Comparison of ENCODE assay signal across 15 cellular contexts in genomic region chr17:57957120-57957850, GRCh38. TPM values are rescaled to one million over a fixed set of nuclear protein-coding genes. Genes with fewer than 3 reads are reported as not detected.
DNase-seq lines count a peak whose midpoint lies in the region; ATAC-seq and TF ChIP-seq lines count a peak whose summit lies in the region.
"Had no signal": no experiment of that assay in that cellular context is flagged by ENCODE, and none has a peak within 500 bp of the region (broad histone marks: within the 10 kb centered on the region; RNA-seq: fewer than 3 reads in every experiment).

No MANE protein-coding gene starts in this region.

- H3K27me3 ChIP-seq in neural progenitor cell: peaks cover 41% of the 10 kb centered on the region

- H3K9me3 Mint-ChIP-seq in activated CD4-positive, alpha-beta T cell treated with anti-CD3 and anti-CD28 coated beads, Interleukin-2, amount 10 ng/mL, durations not matched to agents 24 days and 14 days: no peaks in the 10 kb centered on the region
- no peaks in the 10 kb centered on the region for H3K9me3 Mint-ChIP-seq in dendritic cell treated with granulocyte-macrophage colony-stimulating factor and Interleukin-4, amounts not matched to agents 40 ng/mL and 50 ng/mL, for 4 days
- H3K9me3 Mint-ChIP-seq in neural progenitor cell: no peaks in the 10 kb centered on the region
- H3K9me3 Mint-ChIP-seq: activated naive CD8-positive, alpha-beta T cell treated with anti-CD3 and anti-CD28 coated beads for 36 hours; activated T-cell treated with anti-CD3 and anti-CD28 coated beads, Interleukin-2, amount 50 U/mL, for 24 hours; HFFc6; immature natural killer cell had no signal

- no peaks in the 10 kb centered on the region for H3K9me3 ChIP-seq in neural progenitor cell (ENCODE audit: low read depth)

- peak overlapping the region; percentile 5 for H3K27ac Mint-ChIP-seq in activated CD4-positive, alpha-beta T cell treated with anti-CD3 and anti-CD28 coated beads, Interleukin-2, amount 10 ng/mL, durations not matched to agents 24 days and 14 days
- peak overlapping the region; percentile 41 for H3K27ac Mint-ChIP-seq in dendritic cell treated with granulocyte-macrophage colony-stimulating factor and Interleukin-4, amounts not matched to agents 40 ng/mL and 50 ng/mL, for 4 days
- no peak overlapping the region for H3K27ac Mint-ChIP-seq in neural progenitor cell
- H3K27ac Mint-ChIP-seq: activated naive CD8-positive, alpha-beta T cell treated with anti-CD3 and anti-CD28 coated beads for 36 hours; activated T-cell treated with anti-CD3 and anti-CD28 coated beads, Interleukin-2, amount 50 U/mL, for 24 hours; HFFc6 had no signal

- H3K36me3 ChIP-seq in neural progenitor cell: no peaks in the 10 kb centered on the region

- no peak overlapping the region for H3K27ac ChIP-seq in neural progenitor cell

- TF ChIP-seq CTCF in neural progenitor cell (IDR thresholded peaks at IDR 0.05): no peak

- H3K79me2 ChIP-seq in neural progenitor cell (ENCODE audit: low read depth): no peaks in the 10 kb centered on the region

- no peak for DNase-seq in activated CD4-positive, alpha-beta T cell treated with anti-CD3 and anti-CD28 coated beads, Interleukin-2, amount 10 ng/mL, durations not matched to agents 24 days and 14 days
- DNase-seq in activated CD4-positive, alpha-beta T cell treated with anti-CD3 and anti-CD28 coated beads, Interleukin-2, amount 50 U/mL, for 48 hours: no peak
- DNase-seq in neural progenitor cell (ENCODE audit: low spot score) (no peak), ureter (ENCODE audit: low spot score) (peak; percentile 24)
- DNase-seq in activated CD8-positive, alpha-beta memory T cell treated with anti-CD3 and anti-CD28 coated beads for 24 hours: no peak
- DNase-seq: 8988T; activated CD4-positive, alpha-beta T cell treated with anti-CD3 and anti-CD28 coated beads, Interleukin-2, amount 50 U/mL, for 4 hours; activated naive CD8-positive, alpha-beta T cell treated with anti-CD3 and anti-CD28 coated beads for 36 hours; HFFc6; immature natural killer cell; stimulated activated CD4-positive, alpha-beta T cell treated with anti-CD3 and anti-CD28 coated beads, Interleukin-2, amount 100 ng/mL, for 48 hours had no signal

- H3F3A ChIP-seq in neural progenitor cell (ENCODE audit: low read depth): peaks cover 18% of the 10 kb centered on the region

- H3K9ac ChIP-seq in neural progenitor cell: no peak overlapping the region

- peaks cover 63% of the 10 kb centered on the region for H3K27me3 Mint-ChIP-seq in activated CD4-positive, alpha-beta T cell treated with anti-CD3 and anti-CD28 coated beads, Interleukin-2, amount 10 ng/mL, durations not matched to agents 24 days and 14 days
- H3K27me3 Mint-ChIP-seq in dendritic cell treated with granulocyte-macrophage colony-stimulating factor and Interleukin-4, amounts not matched to agents 40 ng/mL and 50 ng/mL, for 4 days: peaks cover 37% of the 10 kb centered on the region
- peaks cover 8% of the 10 kb centered on the region for H3K27me3 Mint-ChIP-seq in neural progenitor cell (ENCODE audit: insufficient read depth, low read depth)

- no peaks in the 10 kb centered on the region for H3K36me3 Mint-ChIP-seq in activated CD4-positive, alpha-beta T cell treated with anti-CD3 and anti-CD28 coated beads, Interleukin-2, amount 10 ng/mL, durations not matched to agents 24 days and 14 days (ENCODE audit: low read depth)
- peaks cover 18% of the 10 kb centered on the region for H3K36me3 Mint-ChIP-seq in dendritic cell treated with granulocyte-macrophage colony-stimulating factor and Interleukin-4, amounts not matched to agents 40 ng/mL and 50 ng/mL, for 4 days (ENCODE audit: low read depth)
- H3K36me3 Mint-ChIP-seq in neural progenitor cell: peaks cover 7% of the 10 kb centered on the region
- H3K36me3 Mint-ChIP-seq: activated naive CD8-positive, alpha-beta T cell treated with anti-CD3 and anti-CD28 coated beads for 36 hours had no signal

- no peak overlapping the region for H3K4me2 ChIP-seq in neural progenitor cell

- no peak overlapping the region for H3K4me3 ChIP-seq in neural progenitor cell

- H2AFZ ChIP-seq in neural progenitor cell (replicated peaks): no peak overlapping the region

- ATAC-seq in GM21367 (IDR thresholded peaks at IDR 0.05; ENCODE audit: unreplicated experiment) (no peak), GM21423 (IDR thresholded peaks at IDR 0.05; ENCODE audit: unreplicated experiment) (no peak)

- no peaks in the 10 kb centered on the region for H4K20me1 ChIP-seq in neural progenitor cell (ENCODE audit: low read depth)

- peaks cover 19% of the 10 kb centered on the region for H3K4me1 ChIP-seq in neural progenitor cell

- intact Hi-C loops in activated CD4-positive, alpha-beta T cell treated with anti-CD3 and anti-CD28 coated beads, Interleukin-2, amount 10 ng/mL, durations not matched to agents 24 days and 14 days (cut with micrococcal nuclease): loop anchor here (2.0 kb wide), 1 partner anchor 30 kb away; no protein-coding TSS in a partner anchor
- intact Hi-C loops in dendritic cell treated with granulocyte-macrophage colony-stimulating factor and Interleukin-4, amounts not matched to agents 40 ng/mL and 50 ng/mL, for 4 days (cut with micrococcal nuclease): no loop called here

- no peak overlapping the region for H3K4me3 Mint-ChIP-seq in activated CD4-positive, alpha-beta T cell treated with anti-CD3 and anti-CD28 coated beads, Interleukin-2, amount 10 ng/mL, durations not matched to agents 24 days and 14 days
- H3K4me3 Mint-ChIP-seq in dendritic cell treated with granulocyte-macrophage colony-stimulating factor and Interleukin-4, amounts not matched to agents 40 ng/mL and 50 ng/mL, for 4 days: no peak overlapping the region
- peak overlapping the region; percentile 25 for H3K4me3 Mint-ChIP-seq in neural progenitor cell
- H3K4me3 Mint-ChIP-seq: activated naive CD8-positive, alpha-beta T cell treated with anti-CD3 and anti-CD28 coated beads for 36 hours had no signal

- peaks cover 17% of the 10 kb centered on the region for H3K4me1 Mint-ChIP-seq in activated CD4-positive, alpha-beta T cell treated with anti-CD3 and anti-CD28 coated beads, Interleukin-2, amount 10 ng/mL, durations not matched to agents 24 days and 14 days
- H3K4me1 Mint-ChIP-seq in dendritic cell treated with granulocyte-macrophage colony-stimulating factor and Interleukin-4, amounts not matched to agents 40 ng/mL and 50 ng/mL, for 4 days (ENCODE audit: low read depth): peaks cover 51% of the 10 kb centered on the region
- H3K4me1 Mint-ChIP-seq in neural progenitor cell: peaks cover 45% of the 10 kb centered on the region

RNA-seq across cellular contexts. Expression of gene CUEDC1, which starts 2.1 kb away (rescaled TPM):
- 0.50 and 0.58 TPM in 2 replicates for total RNA-seq in activated CD4-positive, alpha-beta T cell treated with anti-CD3 and anti-CD28 coated beads, Interleukin-2, amount 10 ng/mL, durations not matched to agents 24 days and 14 days
- 8.8 and 14.7 TPM in 2 replicates for total RNA-seq in neural progenitor cell (ENCODE audit: low replicate concordance)
- total RNA-seq in ureter: 36.9 TPM

RNA-seq across cellular contexts. Expression of gene VEZF1, which starts 30.8 kb away (rescaled TPM):
- total RNA-seq in activated CD4-positive, alpha-beta T cell treated with anti-CD3 and anti-CD28 coated beads, Interleukin-2, amount 10 ng/mL, durations not matched to agents 24 days and 14 days: 35.4 and 37.3 TPM in 2 replicates
- total RNA-seq in neural progenitor cell (ENCODE audit: low replicate concordance): 90.4 and 103 TPM in 2 replicates
- 75.6 TPM for total RNA-seq in ureter

RNA-seq across cellular contexts. Expression of gene SRSF1, which starts 49.8 kb away (rescaled TPM):
- total RNA-seq in activated CD4-positive, alpha-beta T cell treated with anti-CD3 and anti-CD28 coated beads, Interleukin-2, amount 10 ng/mL, durations not matched to agents 24 days and 14 days: 510 and 515 TPM in 2 replicates
- total RNA-seq in neural progenitor cell (ENCODE audit: low replicate concordance): 436 and 556 TPM in 2 replicates
- total RNA-seq in ureter: 205 TPM
